ENCODE assay signal across 12 cellular contexts in the genomic region with DNA sequence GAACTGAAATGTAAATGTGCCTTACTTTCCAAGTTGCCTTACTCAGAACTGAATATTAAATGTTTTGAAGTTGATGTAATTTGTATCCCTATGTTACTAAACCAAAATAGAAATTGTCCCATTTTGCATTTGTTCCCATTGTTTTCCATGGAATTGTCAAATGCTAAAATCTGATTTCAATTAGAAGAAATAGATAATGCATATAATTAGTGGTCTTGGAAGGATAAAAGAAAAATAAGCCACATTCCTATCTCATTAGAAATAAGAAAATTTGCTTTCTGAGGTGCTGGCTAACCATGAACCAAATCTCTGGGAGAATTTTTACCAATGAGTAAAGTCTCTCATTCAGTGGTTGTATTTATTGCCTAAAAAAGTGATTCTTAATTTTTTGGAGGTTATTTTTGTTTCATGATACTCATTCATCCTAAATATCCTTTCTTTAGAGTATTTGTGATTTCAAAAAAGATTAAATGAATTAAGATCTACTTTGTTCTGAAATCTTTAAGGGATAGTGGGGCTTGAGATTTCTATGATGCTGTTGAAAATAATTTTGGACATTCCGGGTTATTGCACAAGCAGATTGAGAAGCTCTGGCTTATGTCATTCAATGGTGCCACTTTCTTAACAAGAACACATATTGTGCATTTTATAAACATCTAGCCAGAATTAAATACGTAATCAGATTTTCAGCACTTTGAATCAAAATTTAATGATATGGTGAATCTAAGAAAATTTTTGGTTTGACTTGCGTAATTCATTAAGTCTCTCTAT.
"Had no signal": no experiment of that assay in that cellular context is flagged by ENCODE, and none has a peak within 500 bp of the region (broad histone marks: within the 10 kb centered on the region; RNA-seq: fewer than 3 reads in every experiment).

No MANE protein-coding gene starts in this region.

- ATAC-seq: left cardiac atrium; lower lobe of right lung; naive thymus-derived CD4-positive, alpha-beta T cell; stimulated activated effector memory CD8-positive, alpha-beta T cell treated with anti-CD3 and anti-CD28 coated beads, Interleukin-12 subunit alpha, Interleukin-12 subunit beta, amount 100 ng/mL, for 72 hours had no signal

- H3K27me3 ChIP-seq: right atrium auricular region, thyroid gland had no signal

- H3K4me1 ChIP-seq: lower lobe of right lung, right atrium auricular region, thyroid gland had no signal

- H3K36me3 ChIP-seq: lower lobe of right lung, right atrium auricular region, thyroid gland, WERI-Rb-1 had no signal

- H3K27ac ChIP-seq: lower lobe of right lung, right atrium auricular region, thyroid gland, WERI-Rb-1 had no signal

- H3K9me3 ChIP-seq: lower lobe of right lung, right atrium auricular region, thyroid gland had no signal

- H3K4me3 ChIP-seq: lower lobe of right lung, right atrium auricular region, thyroid gland had no signal

- DNase-seq: activated CD4-positive, alpha-beta T cell treated with anti-CD3 and anti-CD28 coated beads, Interleukin-2, amount 10 ng/mL, durations not matched to agents 24 days and 14 days; effector CD4-positive, alpha-beta T cell; glutamatergic neuron; lower lobe of right lung; naive thymus-derived CD4-positive, alpha-beta T cell; small intestine; T-helper 1 cell had no signal
